Comparison of ENCODE assay signal across 9 cellular contexts in genomic region chr11:65636810-65637557, GRCh38. TPM values are rescaled to one million over a fixed set of nuclear protein-coding genes. Genes with fewer than 3 reads are reported as not detected.
A peak's percentile ranks its signal among the peaks of the same experiment; 100 is the strongest.
DNase-seq lines count a peak whose midpoint lies in the region; ATAC-seq, FAIRE-seq and TF ChIP-seq lines count a peak whose summit lies in the region.
"Had no signal": no experiment of that assay in that cellular context is flagged by ENCODE, and none has a peak within 500 bp of the region (broad histone marks: within the 10 kb centered on the region; RNA-seq: fewer than 3 reads in every experiment).

No MANE protein-coding gene starts in this region.

- FAIRE-seq in K562 (lab: Jason Lieb, UNC): no peak

- peaks cover 18% of the 10 kb centered on the region; the same call in 1 of the 2 replicates for H3K36me3 ChIP-seq in ACC112 (ENCODE audit: insufficient read depth, low read length)
- H3K36me3 ChIP-seq in HUES48 (ENCODE audit: control insufficient read depth, insufficient read depth, low read length): peaks cover 36% of the 10 kb centered on the region
- peaks cover 68% of the 10 kb centered on the region; the same call in 2 of the 3 replicates for H3K36me3 ChIP-seq in K562 (ENCODE audit: control insufficient read depth, insufficient read depth, low read length)
- H3K36me3 ChIP-seq in naive thymus-derived CD4-positive, alpha-beta T cell (ENCODE audit: control insufficient read depth in 2 of 3, insufficient read depth in 3 of 3, low read length in 3 of 3): peaks cover 0 to 58% (median 0%) of the 10 kb centered on the region in 3 experiments
- peaks cover 32 to 35% of the 10 kb centered on the region in 2 donors for H3K36me3 ChIP-seq in thyroid gland

- TF ChIP-seq RAD21 in K562 (CRISPR knock-in tag; conservative IDR thresholded peaks at IDR 0.05 in 1 of 2, IDR thresholded peaks at IDR 0.05 in 1 of 2): no peak

- CTCF ChIA-PET in K562 (lab: Yijun Ruan, JAX; ENCODE audit: low intra/inter-chr PET ratio): no interaction called here
- CTCF ChIA-PET in naive thymus-derived CD4-positive, alpha-beta T cell (lab: Charles Lee): interaction anchor here (2.9 kb wide), 1 partner anchor 11 kb away, joined by 9 read pairs; no protein-coding TSS in a partner anchor

- H3K4me1 Mint-ChIP-seq in naive thymus-derived CD4-positive, alpha-beta T cell: peaks cover 25 to 50% (median 44%) of the 10 kb centered on the region in 7 donors

- no peaks in the 10 kb centered on the region for H3K27me3 Mint-ChIP-seq in naive thymus-derived CD4-positive, alpha-beta T cell

- POLR2A ChIA-PET in K562 (lab: Yijun Ruan, JAX): interaction anchor here (0.8 to 1.8 kb wide), 4 partner anchors 10 to 18 kb away, joined by 3 to 8 read pairs (median 4); no protein-coding TSS in a partner anchor
- POLR2A ChIA-PET in naive thymus-derived CD4-positive, alpha-beta T cell (lab: Charles Lee): interaction anchor here (1.0 to 10.4 kb wide), 12 partner anchors 8 to 366 kb away, joined by 3 to 227 read pairs (median 7); partner anchors contain the start of genes EHBP1L1, FAM89B, KAT5 and PCNX3

- H2AFZ ChIP-seq in ACC112 (ENCODE audit: low read length, unreplicated experiment) (no peak overlapping the region), K562 (ENCODE audit: low read depth, low read length) (peak overlapping the region; percentile 44; the same call in 1 of the 2 replicates)

- peaks cover 10% of the 10 kb centered on the region for H3K79me2 ChIP-seq in ACC112 (ENCODE audit: control insufficient read depth, insufficient read depth, low read length, unreplicated experiment)
- H3K79me2 ChIP-seq in K562 (ENCODE audit: control insufficient read depth, insufficient read depth, low read length): peaks cover 20% of the 10 kb centered on the region

- peaks cover 3% of the 10 kb centered on the region; the same call in 1 of the 2 replicates for H4K20me1 ChIP-seq in K562 (replicated peaks; ENCODE audit: control insufficient read depth, insufficient read depth, low read length)

- 83% methylated on average over 7 of the region's 9 CpGs for WGBS in K562 (ENCODE audit: insufficient coverage, low coverage, missing lambda C conversion rate)
- 86 to 94% methylated on average over 3 to 5 of the region's 9 CpGs for WGBS in thyroid gland, 2 donors

- no peaks in the 10 kb centered on the region for H3K9me3 Mint-ChIP-seq in naive thymus-derived CD4-positive, alpha-beta T cell

- BruUV-seq in K562 (replicated peaks; lab: Mats Ljungman, UMichigan): no TSS peak

- no peak for ATAC-seq in K562
- ATAC-seq in naive thymus-derived CD4-positive, alpha-beta T cell: no peak
- no peak for ATAC-seq in HG03139 (IDR thresholded peaks at IDR 0.05; ENCODE audit: unreplicated experiment)

- H3K4me1 ChIP-seq in ACC112 (ENCODE audit: control insufficient read depth, insufficient read depth, low read length, unreplicated experiment) (peaks cover 27% of the 10 kb centered on the region), HUES48 (ENCODE audit: control insufficient read depth, insufficient read depth, low read length) (peaks cover 19% of the 10 kb centered on the region), K562 (replicated peaks in 1 of 2; ENCODE audit: control insufficient read depth in 2 of 2, insufficient read depth in 2 of 2, low read length in 2 of 2) (peaks cover 32 to 88% of the 10 kb centered on the region in 2 experiments), thyroid gland (peaks cover 4 to 36% of the 10 kb centered on the region in 2 donors)
- peaks cover 38 to 52% of the 10 kb centered on the region in 2 donors for H3K4me1 ChIP-seq in naive thymus-derived CD4-positive, alpha-beta T cell (ENCODE audit: control insufficient read depth in 2 of 2, insufficient read depth in 2 of 2, low read length in 2 of 2)
- H3K4me1 ChIP-seq: prostate gland had no signal

- peak overlapping the region; percentile 60 for H3K4me2 ChIP-seq in K562 (ENCODE audit: insufficient read depth, low read length)

- H3K27me3 ChIP-seq in ACC112 (ENCODE audit: insufficient read depth, low read length) (no peaks in the 10 kb centered on the region), HUES48 (ENCODE audit: control insufficient read depth, insufficient read depth, low read length) (no peaks in the 10 kb centered on the region), K562 (ENCODE audit: control insufficient read depth in 2 of 2, insufficient read depth in 2 of 2, low read length in 2 of 2) (no peaks in the 10 kb centered on the region), thyroid gland (no peaks in the 10 kb centered on the region)
- H3K27me3 ChIP-seq in naive thymus-derived CD4-positive, alpha-beta T cell (ENCODE audit: control insufficient read depth in 2 of 2, insufficient read depth in 2 of 2, low read length in 2 of 2): no peaks in the 10 kb centered on the region

- no peak for TF ChIP-seq POLR2A in K562 (conservative IDR thresholded peaks at IDR 0.05)
- no peak for TF ChIP-seq POLR2A in erythroblast (IDR thresholded peaks at IDR 0.05; ENCODE audit: low read length)
- TF ChIP-seq POLR2A in thyroid gland (IDR thresholded peaks at IDR 0.05): no peak

- no peak overlapping the region for H3K9ac ChIP-seq in HUES48 (ENCODE audit: low read depth, low read length)
- H3K9ac ChIP-seq in K562 (ENCODE audit: insufficient read depth in 1 of 2, low read depth in 2 of 2, low read length in 2 of 2): peak overlapping the region; percentile 89 to 96; a peak in 3 of 4 replicates

- DNase-seq in K562 (ENCODE audit: extremely low read depth in 1 of 4, low spot score in 3 of 4): peak in 1 of 4 experiments; percentile 52
- DNase-seq in naive thymus-derived CD4-positive, alpha-beta T cell: no peak
- DNase-seq in erythroblast (lab: John Stamatoyannopoulos, UW): no peak
- DNase-seq in thyroid gland: no peak
- DNase-seq in NCI-H1092 treated with DMSO at 0.1 percent for 48 hours (lab: John Stamatoyannopoulos, UW): no peak

- peak overlapping the region; percentile 69 to 99 (median 90) for H3K27ac Mint-ChIP-seq in naive thymus-derived CD4-positive, alpha-beta T cell

- no peak for TF ChIP-seq CTCF in K562 (IDR thresholded peaks at IDR 0.05 in 2 of 3, conservative IDR thresholded peaks at IDR 0.05 in 1 of 3; ENCODE audit: insufficient read depth in 2 of 3, low read depth in 1 of 3, low read length in 3 of 3)
- TF ChIP-seq CTCF in thyroid gland (IDR thresholded peaks at IDR 0.05): no peak

- H3K9me1 ChIP-seq in K562 (ENCODE audit: control insufficient read depth, insufficient read depth, low read length): peaks cover 8% of the 10 kb centered on the region

- no peaks in the 10 kb centered on the region for H3K9me3 ChIP-seq in HUES48 (ENCODE audit: control insufficient read depth, insufficient read depth, low read length)
- H3K9me3 ChIP-seq in K562 (replicated peaks; ENCODE audit: control insufficient read depth, insufficient read depth, low read depth, low read length): no peaks in the 10 kb centered on the region
- no peaks in the 10 kb centered on the region for H3K9me3 ChIP-seq in naive thymus-derived CD4-positive, alpha-beta T cell (ENCODE audit: control insufficient read depth in 2 of 3, low read length in 3 of 3)
- no peaks in the 10 kb centered on the region for H3K9me3 ChIP-seq in thyroid gland
- H3K9me3 ChIP-seq: prostate gland had no signal

- intact Hi-C loops in K562 (cut with micrococcal nuclease) (loop anchor here (2.0 to 5.0 kb wide), 3 partner anchors 22 to 180 kb away; partner anchors contain the start of genes MAP3K11 and PCNX3), thyroid gland (cut with DNase I) (no loop called here)
- intact Hi-C loops in naive thymus-derived CD4-positive, alpha-beta T cell (cut with micrococcal nuclease): no loop called here

- TF ChIP-seq EP300 in K562 (IDR thresholded peaks at IDR 0.05; ENCODE audit: low read length): no peak

- H3K36me3 Mint-ChIP-seq in naive thymus-derived CD4-positive, alpha-beta T cell: peaks cover 0 to 34% (median 4%) of the 10 kb centered on the region in 5 donors

- H3K4me3 ChIP-seq in ACC112 (ENCODE audit: low read depth, low read length): peak overlapping the region; percentile 84; the same call in 1 of the 2 replicates
- peak overlapping the region; percentile 73; the same call in 1 of the 2 replicates for H3K4me3 ChIP-seq in HUES48 (ENCODE audit: low read depth, low read length)
- H3K4me3 ChIP-seq in K562: no peak overlapping the region
- peak overlapping the region; percentile 90 for H3K4me3 ChIP-seq in naive thymus-derived CD4-positive, alpha-beta T cell (ENCODE audit: low read length)
- H3K4me3 ChIP-seq in thyroid gland (replicated peaks in 1 of 3): no peak overlapping the region

- peak overlapping the region; percentile 74 to 99 (median 94) for H3K4me3 Mint-ChIP-seq in naive thymus-derived CD4-positive, alpha-beta T cell

- in situ Hi-C loops in K562 (cut with MboI): no loop called here

- no peak overlapping the region for H3K27ac ChIP-seq in ACC112 (ENCODE audit: low read depth, low read length)
- peak overlapping the region; percentile 91 for H3K27ac ChIP-seq in HUES48 (ENCODE audit: low read depth, low read length)
- H3K27ac ChIP-seq in K562 (ENCODE audit: extremely low read depth, low read depth, low read length): peak overlapping the region; percentile 93
- H3K27ac ChIP-seq in naive thymus-derived CD4-positive, alpha-beta T cell (ENCODE audit: low read depth, low read length): peak overlapping the region; percentile 97
- H3K27ac ChIP-seq in thyroid gland: no peak overlapping the region

RNA-seq across cellular contexts. Expression of gene SIPA1, which starts 0.9 kb away (rescaled TPM):
- 26.8 and 126 TPM in 2 replicates for total RNA-seq in K562 (2011; cell fraction: chromatin; rRNA removed; ENCODE audit: low replicate concordance)
- total RNA-seq in K562 (2011; cell fraction: nucleolus; rRNA removed): 79.4 and 96.4 TPM in 2 replicates
- 35.7 and 43.0 TPM in 2 replicates for total RNA-seq in K562 (2011; cell fraction: nucleoplasm; rRNA removed)
- total RNA-seq in K562 (2014; rRNA removed): 45.7 and 56.0 TPM in 2 replicates
- total RNA-seq in K562 (2014; rRNA removed; fragmentation: Illumina TruSeq; extraction: Trizol): 12.4 and 14.2 TPM in 2 replicates
- 28.3 and 29.2 TPM in 2 replicates for total RNA-seq in K562 (2015; rRNA removed; fragmentation: Illumina TruSeq; extraction: Trizol)
- total RNA-seq in K562 (2021): 83.1 and 85.8 TPM in 2 replicates
- polyA plus RNA-seq in K562 (2011; rRNA removed): 16.8 and 31.3 TPM in 2 replicates
- polyA plus RNA-seq in K562 (2011; cell fraction: cytosol; rRNA removed): 19.5 and 74.2 TPM in 2 replicates
- 72.0 and 175 TPM in 2 replicates for polyA plus RNA-seq in K562 (2011; cell fraction: nucleus; rRNA removed)
- polyA plus RNA-seq in K562 (2012): 54.8 and 65.0 TPM in 2 replicates
- 15.5 and 30.0 TPM in 2 replicates for polyA plus RNA-seq in K562 (2014; fragmentation: Illumina TruSeq; extraction: Trizol)
- 1 to 10 TPM in 1 of 2 experiments, under 1 TPM in 1; 0.25 to 1.4 TPM for polyA plus RNA-seq in K562 (2014; fragmentation: Nextera tagmentation; extraction: Ambion mirVana)
- polyA plus RNA-seq in K562 (2014; rRNA removed): 34.7 and 37.2 TPM in 2 replicates
- 15.4 and 26.3 TPM in 2 replicates for polyA minus RNA-seq in K562 (2011; rRNA and poly(A)+ RNA removed)
- 43.1 and 44.1 TPM in 2 replicates for polyA minus RNA-seq in K562 (2011; cell fraction: cytosol; rRNA and poly(A)+ RNA removed)
- 26.3 and 33.0 TPM in 2 replicates for polyA minus RNA-seq in K562 (2011; cell fraction: nucleus; rRNA and poly(A)+ RNA removed)
- total RNA-seq in naive thymus-derived CD4-positive, alpha-beta T cell: 100 to 1,000 TPM; 145 to 249 (median 198) TPM
- 100 to 1,000 TPM in 1 of 2 donors, 10 to 100 TPM in 1; 90.3 to 184 TPM for polyA plus RNA-seq in naive thymus-derived CD4-positive, alpha-beta T cell
- 10 to 100 TPM; 19.2 to 40.6 (median 32.7) TPM for total RNA-seq in thyroid gland

RNA-seq across cellular contexts. Expression of gene PCNX3, which starts 21.4 kb away (rescaled TPM):
- 75.0 and 267 TPM in 2 replicates for total RNA-seq in K562 (2011; cell fraction: chromatin; rRNA removed; ENCODE audit: low replicate concordance)
- 170 and 187 TPM in 2 replicates for total RNA-seq in K562 (2011; cell fraction: nucleolus; rRNA removed)
- total RNA-seq in K562 (2011; cell fraction: nucleoplasm; rRNA removed): 110 and 119 TPM in 2 replicates
- total RNA-seq in K562 (2014; rRNA removed) (21.3 and 24.3 TPM in 2 replicates), K562 (2014; rRNA removed; fragmentation: Illumina TruSeq; extraction: Trizol) (2.5 and 4.3 TPM in 2 replicates), K562 (2015; rRNA removed; fragmentation: Illumina TruSeq; extraction: Trizol) (13.9 and 14.1 TPM in 2 replicates), K562 (2021) (40.0 and 47.8 TPM in 2 replicates), thyroid gland (10 to 100 TPM; 18.9 to 54.2 (median 47.0) TPM)
- polyA plus RNA-seq in K562 (2011; rRNA removed) (9.2 and 19.0 TPM in 2 replicates), K562 (2014; fragmentation: Illumina TruSeq; extraction: Trizol) (12.8 and 28.6 TPM in 2 replicates), K562 (2014; fragmentation: Nextera tagmentation; extraction: Ambion mirVana) (under 1 TPM; 0.11 to 0.29 TPM), K562 (2014; rRNA removed) (30.1 and 32.8 TPM in 2 replicates)
- polyA plus RNA-seq in K562 (2011; cell fraction: cytosol; rRNA removed): 17.7 and 33.4 TPM in 2 replicates
- 87.8 and 157 TPM in 2 replicates for polyA plus RNA-seq in K562 (2011; cell fraction: nucleus; rRNA removed)
- polyA plus RNA-seq in K562 (2012): 25.3 and 40.1 TPM in 2 replicates
- 8.4 and 10.6 TPM in 2 replicates for polyA minus RNA-seq in K562 (2011; rRNA and poly(A)+ RNA removed)
- polyA minus RNA-seq in K562 (2011; cell fraction: cytosol; rRNA and poly(A)+ RNA removed): 25.9 and 35.1 TPM in 2 replicates
- 43.0 and 43.9 TPM in 2 replicates for polyA minus RNA-seq in K562 (2011; cell fraction: nucleus; rRNA and poly(A)+ RNA removed)
- total RNA-seq in naive thymus-derived CD4-positive, alpha-beta T cell: 10 to 100 TPM; 50.4 to 64.9 (median 56.6) TPM
- polyA plus RNA-seq in naive thymus-derived CD4-positive, alpha-beta T cell: 1 to 10 TPM; 2.2 to 7.9 TPM

RNA-seq across cellular contexts. Expression of gene MAP3K11, which starts 23.0 kb away (rescaled TPM):
- total RNA-seq in K562 (2011; cell fraction: chromatin; rRNA removed; ENCODE audit: low replicate concordance): 60.6 and 168 TPM in 2 replicates
- total RNA-seq in K562 (2011; cell fraction: nucleolus; rRNA removed): 72.6 and 83.4 TPM in 2 replicates
- 51.5 and 63.5 TPM in 2 replicates for total RNA-seq in K562 (2011; cell fraction: nucleoplasm; rRNA removed)
- total RNA-seq in K562 (2014; rRNA removed) (28.7 and 39.9 TPM in 2 replicates), K562 (2014; rRNA removed; fragmentation: Illumina TruSeq; extraction: Trizol) (5.4 and 9.0 TPM in 2 replicates), K562 (2015; rRNA removed; fragmentation: Illumina TruSeq; extraction: Trizol) (18.2 and 20.5 TPM in 2 replicates), K562 (2021) (42.7 and 47.7 TPM in 2 replicates), thyroid gland (10 to 100 TPM; 43.1 to 67.8 (median 51.3) TPM)
- polyA plus RNA-seq in K562 (2011; rRNA removed) (13.1 and 18.0 TPM in 2 replicates), K562 (2014; fragmentation: Illumina TruSeq; extraction: Trizol) (12.2 and 23.0 TPM in 2 replicates), K562 (2014; fragmentation: Nextera tagmentation; extraction: Ambion mirVana) (1 to 10 TPM in 1 of 2 experiments, under 1 TPM in 1; 0.77 to 1.6 TPM), K562 (2014; rRNA removed) (25.0 and 31.6 TPM in 2 replicates)
- polyA plus RNA-seq in K562 (2011; cell fraction: cytosol; rRNA removed): 19.3 and 52.1 TPM in 2 replicates
- polyA plus RNA-seq in K562 (2011; cell fraction: nucleus; rRNA removed): 31.1 and 52.1 TPM in 2 replicates
- polyA plus RNA-seq in K562 (2012): 35.9 and 37.4 TPM in 2 replicates
- polyA minus RNA-seq in K562 (2011; rRNA and poly(A)+ RNA removed): 14.7 TPM in 2 replicates
- 23.4 and 26.2 TPM in 2 replicates for polyA minus RNA-seq in K562 (2011; cell fraction: cytosol; rRNA and poly(A)+ RNA removed)
- 24.2 and 31.1 TPM in 2 replicates for polyA minus RNA-seq in K562 (2011; cell fraction: nucleus; rRNA and poly(A)+ RNA removed)
- total RNA-seq in naive thymus-derived CD4-positive, alpha-beta T cell: 10 to 100 TPM; 63.3 to 91.1 (median 88.2) TPM
- 10 to 100 TPM; 12.1 to 21.6 TPM for polyA plus RNA-seq in naive thymus-derived CD4-positive, alpha-beta T cell

RNA-seq across cellular contexts. Expression of gene RELA, which starts 25.7 kb away (rescaled TPM):
- total RNA-seq in K562 (2011; cell fraction: chromatin; rRNA removed; ENCODE audit: low replicate concordance): 79.5 and 201 TPM in 2 replicates
- 107 and 114 TPM in 2 replicates for total RNA-seq in K562 (2011; cell fraction: nucleolus; rRNA removed)
- total RNA-seq in K562 (2011; cell fraction: nucleoplasm; rRNA removed): 101 and 117 TPM in 2 replicates
- total RNA-seq in K562 (2014; rRNA removed) (33.4 and 37.6 TPM in 2 replicates), K562 (2014; rRNA removed; fragmentation: Illumina TruSeq; extraction: Trizol) (13.6 and 14.2 TPM in 2 replicates), K562 (2015; rRNA removed; fragmentation: Illumina TruSeq; extraction: Trizol) (20.6 and 21.0 TPM in 2 replicates), K562 (2021) (52.2 and 62.0 TPM in 2 replicates), thyroid gland (10 to 100 TPM; 40.3 to 55.8 (median 48.7) TPM)
- polyA plus RNA-seq in K562 (2011; rRNA removed) (17.0 and 30.8 TPM in 2 replicates), K562 (2014; fragmentation: Illumina TruSeq; extraction: Trizol) (46.8 and 67.4 TPM in 2 replicates), K562 (2014; fragmentation: Nextera tagmentation; extraction: Ambion mirVana) (1 to 10 TPM; 6.0 to 6.4 TPM), K562 (2014; rRNA removed) (30.1 and 31.1 TPM in 2 replicates)
- 15.4 and 23.1 TPM in 2 replicates for polyA plus RNA-seq in K562 (2011; cell fraction: cytosol; rRNA removed)
- polyA plus RNA-seq in K562 (2011; cell fraction: nucleus; rRNA removed): 129 and 168 TPM in 2 replicates
- 45.8 and 53.1 TPM in 2 replicates for polyA plus RNA-seq in K562 (2012)
- 24.3 and 24.4 TPM in 2 replicates for polyA minus RNA-seq in K562 (2011; rRNA and poly(A)+ RNA removed)
- polyA minus RNA-seq in K562 (2011; cell fraction: cytosol; rRNA and poly(A)+ RNA removed): 25.8 and 34.8 TPM in 2 replicates
- 58.0 and 73.5 TPM in 2 replicates for polyA minus RNA-seq in K562 (2011; cell fraction: nucleus; rRNA and poly(A)+ RNA removed)
- 100 to 1,000 TPM; 106 to 303 (median 165) TPM for total RNA-seq in naive thymus-derived CD4-positive, alpha-beta T cell
- polyA plus RNA-seq in naive thymus-derived CD4-positive, alpha-beta T cell: 10 to 100 TPM; 54.6 to 73.0 TPM

RNA-seq across cellular contexts. Expression of gene KCNK7, which starts 41.4 kb away (rescaled TPM):
- total RNA-seq in K562 (2011; cell fraction: chromatin; rRNA removed; ENCODE audit: low replicate concordance): 0.33 and 1.00 TPM in 2 replicates
- 0.26 TPM in 1 of 2 replicates, not detected in the other for total RNA-seq in K562 (2011; cell fraction: nucleolus; rRNA removed)
- total RNA-seq in K562 (2011; cell fraction: nucleoplasm; rRNA removed): 0.29 TPM in 1 of 2 replicates, not detected in the other
- total RNA-seq in K562 (2014; rRNA removed): not detected in 2 replicates
- not detected in 2 replicates for total RNA-seq in K562 (2014; rRNA removed; fragmentation: Illumina TruSeq; extraction: Trizol)
- total RNA-seq in K562 (2015; rRNA removed; fragmentation: Illumina TruSeq; extraction: Trizol): not detected in 2 replicates
- total RNA-seq in K562 (2021): 0.40 TPM in 1 of 2 replicates, not detected in the other
- polyA plus RNA-seq in K562 (2011; rRNA removed): not detected in 2 replicates
- 0.28 TPM in 1 of 2 replicates, not detected in the other for polyA plus RNA-seq in K562 (2011; cell fraction: cytosol; rRNA removed)
- polyA plus RNA-seq in K562 (2011; cell fraction: nucleus; rRNA removed): not detected in 2 replicates
- polyA plus RNA-seq in K562 (2012): 0.39 and 0.58 TPM in 2 replicates
- not detected in 2 replicates for polyA plus RNA-seq in K562 (2014; fragmentation: Illumina TruSeq; extraction: Trizol)
- polyA plus RNA-seq in K562 (2014; fragmentation: Nextera tagmentation; extraction: Ambion mirVana): not detected
- 0.07 TPM in 1 of 2 replicates, not detected in the other for polyA plus RNA-seq in K562 (2014; rRNA removed)
- polyA minus RNA-seq in K562 (2011; rRNA and poly(A)+ RNA removed): not detected in 2 replicates
- polyA minus RNA-seq in K562 (2011; cell fraction: cytosol; rRNA and poly(A)+ RNA removed): not detected in 2 replicates
- 0.27 TPM in 1 of 2 replicates, not detected in the other for polyA minus RNA-seq in K562 (2011; cell fraction: nucleus; rRNA and poly(A)+ RNA removed)
- total RNA-seq in naive thymus-derived CD4-positive, alpha-beta T cell: 1 to 10 TPM; 2.1 to 9.2 (median 4.8) TPM
- polyA plus RNA-seq in naive thymus-derived CD4-positive, alpha-beta T cell: under 1 TPM in 1 of 2 donors, not detected in 1; 0.25 TPM
- 1 to 10 TPM in 1 of 4 donors, not detected in 3; 1.2 TPM for total RNA-seq in thyroid gland

Comparison
In these comparisons a context has a peak if more than half of its experiments do, and no peak if none do; other contexts are left out.
1. H3K27ac ChIP-seq: peak in HUES48 (single experiment), K562 (single experiment) and naive thymus-derived CD4-positive, alpha-beta T cell (single experiment); none in ACC112 (single experiment) and thyroid gland (0 of 3).
2. H3K4me3 ChIP-seq: peak in ACC112 (single experiment), HUES48 (single experiment) and naive thymus-derived CD4-positive, alpha-beta T cell (single experiment); none in K562 (single experiment) and thyroid gland (0 of 3).